Comparison of ENCODE assay signal across 8 cellular contexts in the genomic region with DNA sequence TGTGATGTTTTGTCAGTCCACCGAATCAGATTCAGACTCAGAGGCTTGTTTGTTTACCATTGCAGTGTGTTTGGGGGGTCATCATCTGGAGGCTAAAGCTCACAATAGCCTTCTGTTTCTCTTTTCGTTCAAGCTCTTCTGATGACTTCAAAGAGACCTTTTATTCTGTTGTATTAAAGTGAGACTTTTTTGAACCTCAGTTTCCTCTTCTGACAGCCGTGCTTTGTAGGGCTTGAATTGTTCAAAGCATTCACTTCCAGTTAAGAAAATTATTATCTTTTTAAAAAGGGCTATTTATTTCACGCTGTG. TPM values are rescaled to one million over a fixed set of nuclear protein-coding genes. Genes with fewer than 3 reads are reported as not detected.
DNase-seq lines count a peak whose midpoint lies in the region; ATAC-seq and TF ChIP-seq lines count a peak whose summit lies in the region.

No MANE protein-coding gene starts in this region.

- H3K27me3 ChIP-seq in Peyer's patch (no peaks in the 10 kb centered on the region), esophagus squamous epithelium (no peaks in the 10 kb centered on the region)

- no peaks in the 10 kb centered on the region for H3K9me3 ChIP-seq in Peyer's patch
- no peaks in the 10 kb centered on the region for H3K9me3 ChIP-seq in esophagus squamous epithelium

- H3K9me3 Mint-ChIP-seq in progenitor cell of endocrine pancreas (ENCODE audit: low read depth) = no peaks in the 10 kb centered on the region

- no peak overlapping the region for H3K27ac Mint-ChIP-seq in progenitor cell of endocrine pancreas

- H3K4me1 ChIP-seq in Peyer's patch (peaks cover 0 to 25% (median 6%) of the 10 kb centered on the region in 4 donors), esophagus squamous epithelium (peaks cover 8 to 47% (median 22%) of the 10 kb centered on the region in 3 donors)

- intact Hi-C loops in esophagus squamous epithelium (cut with DNase I) = no loop called here

- 21 to 25% methylated on average over 4 of the region's 4 CpGs for WGBS in esophagus squamous epithelium, 2 donors

- H3K27ac ChIP-seq in Peyer's patch = peak overlapping the region in 3 of 4 donors; percentile 20 to 89 (median 67)
- peak overlapping the region in 3 of 4 donors; percentile 75 to 83 (median 76) for H3K27ac ChIP-seq in esophagus squamous epithelium

- TF ChIP-seq CTCF in Peyer's patch (IDR thresholded peaks at IDR 0.05) (no peak), esophagus squamous epithelium (IDR thresholded peaks at IDR 0.05) (no peak), progenitor cell of endocrine pancreas (IDR thresholded peaks at IDR 0.05; ENCODE audit: unreplicated experiment) (no peak)

- H3K4me1 Mint-ChIP-seq in progenitor cell of endocrine pancreas (ENCODE audit: low read depth) = peaks cover 11% of the 10 kb centered on the region

- peaks cover 1% of the 10 kb centered on the region for H3K36me3 Mint-ChIP-seq in progenitor cell of endocrine pancreas (ENCODE audit: insufficient read depth)

- peaks cover 9% of the 10 kb centered on the region for H3K27me3 Mint-ChIP-seq in progenitor cell of endocrine pancreas

- H3K4me3 ChIP-seq in Peyer's patch (peak overlapping the region; percentile 79 to 98 (median 90)), esophagus squamous epithelium (peak overlapping the region in 3 of 4 donors; percentile 68 to 90 (median 78))

- no peaks in the 10 kb centered on the region for H3K36me3 ChIP-seq in Peyer's patch
- H3K36me3 ChIP-seq in esophagus squamous epithelium = no peaks in the 10 kb centered on the region

- H3K4me3 Mint-ChIP-seq in progenitor cell of endocrine pancreas (ENCODE audit: low read depth) = peak overlapping the region; percentile 94

- TF ChIP-seq POLR2A in Peyer's patch (IDR thresholded peaks at IDR 0.05) (no peak), esophagus squamous epithelium (IDR thresholded peaks at IDR 0.05) (no peak)

- no peak for ATAC-seq in GM21515 (IDR thresholded peaks at IDR 0.05; ENCODE audit: unreplicated experiment)
- no peak for ATAC-seq in GM19463 (IDR thresholded peaks at IDR 0.05; ENCODE audit: unreplicated experiment)
- no peak for ATAC-seq in GM21360 (IDR thresholded peaks at IDR 0.05; ENCODE audit: unreplicated experiment)

- DNase-seq in ELR (ENCODE audit: low read depth) (peak; percentile 28), Peyer's patch (peak in 1 of 3 donors; percentile 10), esophagus squamous epithelium (lab: John Stamatoyannopoulos, UW) (no peak), progenitor cell of endocrine pancreas (ENCODE audit: low spot score, unreplicated experiment) (no peak), SK-N-DZ (ENCODE audit: low spot score) (no peak)

RNA-seq across cellular contexts. Expression of a gene that starts 1.3 kb away (rescaled TPM):
- 10 to 100 TPM; 15.3 to 73.4 (median 28.4) TPM for total RNA-seq in Peyer's patch
- total RNA-seq in esophagus squamous epithelium = 10 to 100 TPM in 2 of 4 donors, 1 to 10 TPM in 2; 6.5 to 25.9 (median 12.2) TPM
- total RNA-seq in progenitor cell of endocrine pancreas = 11.7 and 12.5 TPM in 2 replicates
- 6.4 and 7.3 TPM in 2 replicates for polyA plus RNA-seq in SK-N-DZ (2014; cell fraction: cytosol; rRNA removed)
- 7.2 and 9.6 TPM in 2 replicates for polyA plus RNA-seq in SK-N-DZ (2014; cell fraction: nucleus; rRNA removed)

RNA-seq across cellular contexts. Expression of a gene that starts 27.6 kb away (rescaled TPM):
- 10 to 100 TPM in 1 of 4 donors, 1 to 10 TPM in 2, not detected in 1; 4.8 to 12.8 (median 6.5) TPM for total RNA-seq in Peyer's patch
- total RNA-seq in esophagus squamous epithelium = 10 to 100 TPM in 1 of 4 donors, 1 to 10 TPM in 3; 4.5 to 10.1 (median 5.2) TPM
- 10.2 and 10.7 TPM in 2 replicates for total RNA-seq in progenitor cell of endocrine pancreas
- 20.5 and 22.1 TPM in 2 replicates for polyA plus RNA-seq in SK-N-DZ (2014; cell fraction: cytosol; rRNA removed)
- polyA plus RNA-seq in SK-N-DZ (2014; cell fraction: nucleus; rRNA removed) = 6.5 and 11.0 TPM in 2 replicates

RNA-seq across cellular contexts. Expression of a gene that starts 27.9 kb away (rescaled TPM):
- total RNA-seq in Peyer's patch (10 to 100 TPM in 3 of 4 donors, 1 to 10 TPM in 1; 9.9 to 23.1 (median 13.4) TPM), esophagus squamous epithelium (10 to 100 TPM in 3 of 4 donors, 1 to 10 TPM in 1; 8.1 to 15.5 (median 11.1) TPM), progenitor cell of endocrine pancreas (22.9 and 26.0 TPM in 2 replicates)
- 13.4 and 15.2 TPM in 2 replicates for polyA plus RNA-seq in SK-N-DZ (2014; cell fraction: cytosol; rRNA removed)
- polyA plus RNA-seq in SK-N-DZ (2014; cell fraction: nucleus; rRNA removed) = 8.3 and 11.4 TPM in 2 replicates
